Comparison of ENCODE assay signal across 8 cellular contexts in the genomic region with DNA sequence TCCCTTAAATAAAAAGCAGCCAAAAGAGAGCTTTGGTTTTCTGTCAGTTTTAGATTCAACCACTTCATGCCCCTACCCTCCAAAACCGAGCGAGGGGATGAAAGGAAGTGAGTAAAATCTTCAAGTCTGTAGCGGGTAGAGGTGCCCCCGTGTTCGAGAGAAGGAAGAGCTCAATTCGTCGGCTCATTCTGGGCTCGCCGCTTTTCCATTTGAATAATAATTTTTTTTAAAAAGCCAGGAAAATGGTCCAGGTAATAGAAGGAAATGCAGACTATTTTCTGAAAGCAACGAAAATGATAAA.
DNase-seq lines count a peak whose midpoint lies in the region; ATAC-seq and TF ChIP-seq lines count a peak whose summit lies in the region.

No MANE protein-coding gene starts in this region.

- CTCF ChIA-PET in activated CD4-positive, alpha-beta memory T cell treated with anti-CD3 and anti-CD28 coated beads for 36 hours (lab: Charles Lee) = interaction anchor here (0.7 to 2.0 kb wide), 2 partner anchors 10 to 872 kb away, joined by 3 to 5 read pairs; no protein-coding TSS in a partner anchor

- intact Hi-C loops in activated CD4-positive, alpha-beta T cell treated with anti-CD3 and anti-CD28 coated beads, Interleukin-2, amount 10 ng/mL, durations not matched to agents 24 days and 14 days (cut with micrococcal nuclease) = loop anchor here (5.0 to 10.0 kb wide), 3 partner anchors 48 to 241 kb away; no protein-coding TSS in a partner anchor
- intact Hi-C loops in activated CD4-positive, alpha-beta memory T cell treated with anti-CD3 and anti-CD28 coated beads for 36 hours (cut with micrococcal nuclease) = loop anchor here (2.0 to 5.0 kb wide), 2 partner anchors 47 to 333 kb away; no protein-coding TSS in a partner anchor
- intact Hi-C loops in thyroid gland (cut with DNase I) = loop anchor here (5.0 kb wide), 1 partner anchor 503 kb away; no protein-coding TSS in a partner anchor

- peaks cover 53% of the 10 kb centered on the region for H3K27me3 Mint-ChIP-seq in activated CD4-positive, alpha-beta T cell treated with anti-CD3 and anti-CD28 coated beads, Interleukin-2, amount 10 ng/mL, durations not matched to agents 24 days and 14 days
- peaks cover 37% of the 10 kb centered on the region for H3K27me3 Mint-ChIP-seq in activated CD4-positive, alpha-beta memory T cell treated with anti-CD3 and anti-CD28 coated beads for 36 hours

- H3K4me3 Mint-ChIP-seq in activated CD4-positive, alpha-beta T cell treated with anti-CD3 and anti-CD28 coated beads, Interleukin-2, amount 10 ng/mL, durations not matched to agents 24 days and 14 days = peak overlapping the region; percentile 84
- H3K4me3 Mint-ChIP-seq in activated CD4-positive, alpha-beta memory T cell treated with anti-CD3 and anti-CD28 coated beads for 36 hours = peak overlapping the region; percentile 73

- H3K9me3 Mint-ChIP-seq in activated CD4-positive, alpha-beta T cell treated with anti-CD3 and anti-CD28 coated beads, Interleukin-2, amount 10 ng/mL, durations not matched to agents 24 days and 14 days = no peaks in the 10 kb centered on the region
- no peaks in the 10 kb centered on the region for H3K9me3 Mint-ChIP-seq in activated CD4-positive, alpha-beta memory T cell treated with anti-CD3 and anti-CD28 coated beads for 36 hours

- H3K27ac Mint-ChIP-seq in activated CD4-positive, alpha-beta T cell treated with anti-CD3 and anti-CD28 coated beads, Interleukin-2, amount 10 ng/mL, durations not matched to agents 24 days and 14 days = peak overlapping the region; percentile 41
- H3K27ac Mint-ChIP-seq in activated CD4-positive, alpha-beta memory T cell treated with anti-CD3 and anti-CD28 coated beads for 36 hours = peak overlapping the region; percentile 24

- peak overlapping the region in 2 of 3 donors; percentile 34 to 37 for H3K27ac ChIP-seq in thyroid gland

- POLR2A ChIA-PET in activated CD4-positive, alpha-beta memory T cell treated with anti-CD3 and anti-CD28 coated beads for 36 hours (lab: Charles Lee) = interaction anchor here (1.0 to 1.4 kb wide), 2 partner anchors 14 to 48 kb away, joined by 3 read pairs; no protein-coding TSS in a partner anchor

- H3K4me1 Mint-ChIP-seq in activated CD4-positive, alpha-beta T cell treated with anti-CD3 and anti-CD28 coated beads, Interleukin-2, amount 10 ng/mL, durations not matched to agents 24 days and 14 days = peaks cover 4% of the 10 kb centered on the region
- H3K4me1 Mint-ChIP-seq in activated CD4-positive, alpha-beta memory T cell treated with anti-CD3 and anti-CD28 coated beads for 36 hours (ENCODE audit: low read depth) = peaks cover 7% of the 10 kb centered on the region

- WGBS in thyroid gland, 2 donors = 30 to 33% methylated on average over 10 of the region's 10 CpGs

- H3K4me1 ChIP-seq in thyroid gland = peaks cover 0 to 3% of the 10 kb centered on the region in 2 donors

- no peaks in the 10 kb centered on the region for H3K9me3 ChIP-seq in thyroid gland

- TF ChIP-seq CTCF in thyroid gland (IDR thresholded peaks at IDR 0.05) = no peak

- H3K27me3 ChIP-seq in thyroid gland = no peaks in the 10 kb centered on the region

- H3K4me3 ChIP-seq in thyroid gland (replicated peaks in 1 of 3) = peak overlapping the region in 2 of 3 donors; percentile 83 to 91

- in situ Hi-C loops in G401 (cut with HindIII; ENCODE audit: low sequenced_read_pairs) = no loop called here

- H3K36me3 ChIP-seq in thyroid gland = no peaks in the 10 kb centered on the region

- no peak for ATAC-seq in HG02973 (IDR thresholded peaks at IDR 0.05; ENCODE audit: unreplicated experiment)
- ATAC-seq in HG02840 (IDR thresholded peaks at IDR 0.05; ENCODE audit: low FRiP score, unreplicated experiment) = no peak

- no peak for DNase-seq in activated CD4-positive, alpha-beta T cell treated with anti-CD3 and anti-CD28 coated beads, Interleukin-2, amount 10 ng/mL, durations not matched to agents 24 days and 14 days
- no peak for DNase-seq in activated CD4-positive, alpha-beta T cell treated with anti-CD3 and anti-CD28 coated beads, Interleukin-2, amount 50 U/mL, for 4 hours
- no peak for DNase-seq in activated CD4-positive, alpha-beta memory T cell treated with anti-CD3 and anti-CD28 coated beads for 36 hours
- DNase-seq in iris pigment epithelial cell (ENCODE audit: low read depth) (peak; percentile 16), thyroid gland (no peak), G401 (ENCODE audit: low spot score) (no peak)

- no peak for TF ChIP-seq POLR2A in thyroid gland (IDR thresholded peaks at IDR 0.05)

- H3K36me3 Mint-ChIP-seq in activated CD4-positive, alpha-beta T cell treated with anti-CD3 and anti-CD28 coated beads, Interleukin-2, amount 10 ng/mL, durations not matched to agents 24 days and 14 days (ENCODE audit: low read depth) = peaks cover 2% of the 10 kb centered on the region
- peaks cover 2% of the 10 kb centered on the region for H3K36me3 Mint-ChIP-seq in activated CD4-positive, alpha-beta memory T cell treated with anti-CD3 and anti-CD28 coated beads for 36 hours
